Comparison of ENCODE assay signal across 19 cellular contexts in genomic region chr7:36032362-36032818, GRCh38.
DNase-seq lines count a peak whose midpoint lies in the region; ATAC-seq, FAIRE-seq and TF ChIP-seq lines count a peak whose summit lies in the region.
"Had no signal": no experiment of that assay in that cellular context is flagged by ENCODE, and none has a peak within 500 bp of the region (broad histone marks: within the 10 kb centered on the region; RNA-seq: fewer than 3 reads in every experiment).

No MANE protein-coding gene starts in this region.

- WGBS in GM12878 (ENCODE audit: insufficient coverage, insufficient replicate concordance, low lambda C conversion rate, missing lambda C conversion rate), result 21% methylated on average over 5 of the region's 5 CpGs

- TF ChIP-seq CTCF in LNCaP clone FGC (IDR thresholded peaks at IDR 0.05; ENCODE audit: control insufficient read depth, extremely low read depth, insufficient read depth) (no peak), GM12878 (IDR thresholded peaks at IDR 0.05 in 2 of 3, conservative IDR thresholded peaks at IDR 0.05 in 1 of 3; ENCODE audit: control insufficient read depth in 2 of 3, extremely low read depth in 1 of 3, insufficient read depth in 1 of 3, low read depth in 3 of 3, low read length in 3 of 3) (no peak), neural cell (IDR thresholded peaks at IDR 0.05; ENCODE audit: poor library complexity, severe bottlenecking) (no peak), Peyer's patch (IDR thresholded peaks at IDR 0.05) (no peak)

- no TSS peak for BruUV-seq in GM12878 (replicated peaks; lab: Mats Ljungman, UMichigan)

- intact Hi-C loops in GM12878 (cut with micrococcal nuclease; ENCODE audit: unreplicated experiment), result no loop called here

- no peaks in the 10 kb centered on the region for H4K20me1 ChIP-seq in GM12878 (ENCODE audit: control insufficient read depth, insufficient read depth)
- H4K20me1 ChIP-seq in neural cell (ENCODE audit: insufficient read depth), result no peaks in the 10 kb centered on the region
- H4K20me1 ChIP-seq: BLaER1 treated with 17β-estradiol and CSF1 and Interleukin-3, amounts not matched to agents 10 nM and 100 nM had no signal

- FAIRE-seq in GM12878 (lab: Jason Lieb, UNC), result no peak

- no peaks in the 10 kb centered on the region for H3F3A ChIP-seq in neural cell (ENCODE audit: insufficient read depth, low read length, poor library complexity, severe bottlenecking)

- H3K79me2 ChIP-seq in GM12878 (ENCODE audit: control insufficient read depth, insufficient read depth, low read length), result no peaks in the 10 kb centered on the region
- H3K79me2 ChIP-seq in neural cell (replicated peaks; ENCODE audit: insufficient read depth, low read length), result no peaks in the 10 kb centered on the region

- DNase-seq in AG20443 (ENCODE audit: low spot score), result peak; percentile 49
- DNase-seq in LNCaP clone FGC (ENCODE audit: low read depth), result peak; percentile 81
- no peak for DNase-seq in GM12878 (ENCODE audit: low read depth, low spot score)
- no peak for DNase-seq in NCI-H2107 treated with DMSO at 0.1 percent for 48 hours (lab: John Stamatoyannopoulos, UW; ENCODE audit: unreplicated experiment)
- DNase-seq in NCI-H510A treated with DMSO at 0.1 percent for 48 hours (lab: John Stamatoyannopoulos, UW), result no peak
- DNase-seq in Peyer's patch, result no peak
- no peak for DNase-seq in SKM-1 (lab: John Stamatoyannopoulos, UW; ENCODE audit: unreplicated experiment)
- DNase-seq: activated naive CD4-positive, alpha-beta T cell treated with anti-CD3 and anti-CD28 coated beads, Interleukin-2, amount 10 ng/mL, durations not matched to agents 7 days and 5 days; DMS79 treated with DMSO at 0.1 percent for 48 hours; effector CD4-positive, alpha-beta T cell; left cardiac atrium; NCI-H1930; NCI-H774; stimulated activated naive CD4-positive, alpha-beta T cell; T-helper 17 cell had no signal

- H2AFZ ChIP-seq in GM12878 (ENCODE audit: control insufficient read depth, low read depth, low read length) (no peak overlapping the region), neural cell (ENCODE audit: low read depth, low read length) (no peak overlapping the region)

- no peak overlapping the region for H3K4me2 ChIP-seq in GM12878 (ENCODE audit: control insufficient read depth, insufficient read depth)
- H3K4me2 ChIP-seq in neural cell (ENCODE audit: low read length), result no peak overlapping the region
- H3K4me2 ChIP-seq: KMS-11 had no signal

- POLR2A ChIA-PET in GM12878 (lab: Charles Lee), result no interaction called here

- H3K27me3 ChIP-seq in GM12878 (replicated peaks in 1 of 2; ENCODE audit: control insufficient read depth in 2 of 2, insufficient read depth in 2 of 2, low read length in 1 of 2) (0 out of 4 replicates have a peak, but pooled peaks cover 0 to 1% of the 10 kb centered on the region in 2 experiments), neural cell (ENCODE audit: insufficient read depth, low read depth, low read length) (no peaks in the 10 kb centered on the region), Peyer's patch (no peaks in the 10 kb centered on the region)
- H3K27me3 ChIP-seq: BLaER1 treated with 17β-estradiol and CSF1 and Interleukin-3, amounts not matched to agents 10 nM and 100 nM had no signal

- H3K27ac ChIP-seq in GM12878 (ENCODE audit: control insufficient read depth, insufficient read depth) (no peak overlapping the region), neural cell (ENCODE audit: low read length) (peak overlapping the region; percentile 61), Peyer's patch (no peak overlapping the region)
- H3K27ac ChIP-seq: BLaER1 treated with 17β-estradiol and CSF1 and Interleukin-3, amounts not matched to agents 10 nM and 100 nM; KMS-11 had no signal

- H3K4me1 ChIP-seq in GM12878 (ENCODE audit: control insufficient read depth, insufficient read depth, low read length), result no peaks in the 10 kb centered on the region
- H3K4me1 ChIP-seq in Peyer's patch, result peaks cover 0 to 9% (median 0%) of the 10 kb centered on the region in 4 donors

- TF ChIP-seq EP300 in GM12878 (IDR thresholded peaks at IDR 0.05; ENCODE audit: borderline replicate concordance in 1 of 2, control insufficient read depth in 1 of 2, low read depth in 2 of 2, low read length in 2 of 2), result no peak
- no peak for TF ChIP-seq EP300 in neural cell (conservative IDR thresholded peaks at IDR 0.05; ENCODE audit: poor library complexity, severe bottlenecking)

- TF ChIP-seq POLR2A in GM12878 (IDR thresholded peaks at IDR 0.05; ENCODE audit: low read depth, low read length), result no peak
- no peak for TF ChIP-seq POLR2A in Peyer's patch (IDR thresholded peaks at IDR 0.05)

- in situ Hi-C loops in GM12878 (cut with MboI), result no loop called here

- SMC1A ChIA-PET in GM12878 (lab: Charles Lee; ENCODE audit: uncharacterized antibody, unreplicated experiment), result interaction anchor here (1.0 kb wide), 1 partner anchor 25 kb away, joined by 3 read pairs; no protein-coding TSS in a partner anchor

- peak; percentile 29; the same call in 1 of the 3 replicates for ATAC-seq in GM12878
- ATAC-seq: left cardiac atrium, Right ventricle myocardium inferior, T-helper 17 cell had no signal

- H3K9me3 ChIP-seq in GM12878 (replicated peaks; ENCODE audit: control insufficient read depth, insufficient read depth, low read length) (no peaks in the 10 kb centered on the region), neural cell (ENCODE audit: low read length) (no peaks in the 10 kb centered on the region), Peyer's patch (no peaks in the 10 kb centered on the region)
- H3K9me3 ChIP-seq: BLaER1 treated with 17β-estradiol and CSF1 and Interleukin-3, amounts not matched to agents 10 nM and 100 nM had no signal

- TF ChIP-seq RAD21 in GM12878 (IDR thresholded peaks at IDR 0.05; ENCODE audit: insufficient read depth, low read depth, low read length) (no peak), neural cell (conservative IDR thresholded peaks at IDR 0.05) (no peak)

- RAD21 ChIA-PET in GM12878 (lab: Charles Lee; ENCODE audit: unreplicated experiment), result interaction anchor here (0.5 kb wide), 1 partner anchor 57 kb away, joined by 3 read pairs; no protein-coding TSS in a partner anchor

- H3K4me3 ChIP-seq in LNCaP clone FGC (ENCODE audit: low read depth, low read length) (no peak overlapping the region), GM12878 (no peak overlapping the region), neural cell (ENCODE audit: low read length) (peak overlapping the region; percentile 31), Peyer's patch (no peak overlapping the region)
- H3K4me3 ChIP-seq: BLaER1 treated with 17β-estradiol and CSF1 and Interleukin-3, amounts not matched to agents 10 nM and 100 nM had no signal

- H3K9me2 ChIP-seq in neural cell (ENCODE audit: insufficient read depth, low read length), result no peaks in the 10 kb centered on the region

- CTCF ChIA-PET in GM12878 (lab: Yijun Ruan, JAX), result interaction anchor here (1.1 kb wide), 1 partner anchor 287 kb away, joined by 3 read pairs; no protein-coding TSS in a partner anchor

- H3K9ac ChIP-seq in GM12878 (ENCODE audit: control insufficient read depth, insufficient read depth, low read length) (no peak overlapping the region), neural cell (ENCODE audit: low read length) (no peak overlapping the region)
- H3K9ac ChIP-seq: BLaER1 treated with 17β-estradiol and CSF1 and Interleukin-3, amounts not matched to agents 10 nM and 100 nM; KMS-11 had no signal

- H3K36me3 ChIP-seq in GM12878 (ENCODE audit: control insufficient read depth in 2 of 2, insufficient read depth in 2 of 2, low read length in 1 of 2), result no peaks in the 10 kb centered on the region
- H3K36me3 ChIP-seq in neural cell (ENCODE audit: insufficient read depth, low read length), result no peaks in the 10 kb centered on the region
- no peaks in the 10 kb centered on the region for H3K36me3 ChIP-seq in Peyer's patch
- H3K36me3 ChIP-seq: BLaER1 treated with 17β-estradiol and CSF1 and Interleukin-3, amounts not matched to agents 10 nM and 100 nM had no signal

TF ChIP-seq in GM12878, 131 proteins besides CTCF, POLR2A, EP300 and RAD21 (continues in another document):
- TF ChIP-seq USF2 (IDR thresholded peaks at IDR 0.05; ENCODE audit: borderline replicate concordance, low read depth, low read length), result no peak

TF ChIP-seq in neural cell, 6 proteins besides CTCF, POLR2A, EP300 and RAD21:
- TF ChIP-seq SMC3 (conservative IDR thresholded peaks at IDR 0.05; ENCODE audit: poor library complexity) (no peak), EZH2 (IDR thresholded peaks at IDR 0.05; ENCODE audit: borderline replicate concordance, insufficient read depth, low read length, poor library complexity, severe bottlenecking) (no peak), REST (IDR thresholded peaks at IDR 0.05; ENCODE audit: borderline replicate concordance) (no peak), POLR2AphosphoS5 (IDR thresholded peaks at IDR 0.05) (no peak), TAF1 (IDR thresholded peaks at IDR 0.05; ENCODE audit: low read depth) (no peak), MXI1 (conservative IDR thresholded peaks at IDR 0.05; ENCODE audit: poor library complexity, severe bottlenecking) (no peak)

Comparison
In these comparisons a context has a peak if more than half of its experiments do, and no peak if none do; other contexts are left out.
1. DNase-seq: peak in AG20443 (single experiment) and LNCaP clone FGC (single experiment); none in GM12878 (single experiment), NCI-H2107 treated with DMSO at 0.1 percent for 48 hours (single experiment), NCI-H510A treated with DMSO at 0.1 percent for 48 hours (single experiment), Peyer's patch (0 of 3) and SKM-1 (single experiment).